Comparison of ENCODE assay signal across 23 cellular contexts in the genomic region with DNA sequence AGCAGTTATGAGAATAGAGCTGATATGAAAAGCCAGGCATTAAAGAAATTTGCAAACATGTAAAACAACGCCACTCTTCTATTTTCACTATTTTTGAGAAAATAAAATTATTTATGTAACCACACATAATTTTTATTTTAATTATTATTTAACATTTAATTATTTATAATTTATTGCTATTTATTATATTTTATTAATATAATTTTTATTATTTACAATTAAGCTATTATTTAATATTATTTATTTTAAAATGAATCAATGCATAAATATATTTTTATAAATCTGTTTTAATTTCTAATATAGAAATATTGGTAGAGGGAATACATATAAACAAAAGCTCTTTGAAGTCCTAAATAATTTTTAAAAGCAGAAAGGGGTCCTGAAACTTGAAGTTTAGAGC. TPM values are rescaled to one million over a fixed set of nuclear protein-coding genes. Genes with fewer than 3 reads are reported as not detected.
DNase-seq lines count a peak whose midpoint lies in the region; ATAC-seq, FAIRE-seq and TF ChIP-seq lines count a peak whose summit lies in the region.
"Had no signal": no experiment of that assay in that cellular context is flagged by ENCODE, and none has a peak within 500 bp of the region (broad histone marks: within the 10 kb centered on the region; RNA-seq: fewer than 3 reads in every experiment).

No MANE protein-coding gene starts in this region.

- no peak for ATAC-seq in gastroesophageal sphincter
- ATAC-seq in CD4-positive, alpha-beta T cell (ENCODE audit: poor library complexity) = no peak
- ATAC-seq in stimulated activated effector memory CD8-positive, alpha-beta T cell treated with anti-CD3 and anti-CD28 coated beads, Interleukin-12 subunit alpha, Interleukin-12 subunit beta, amount 100 ng/mL, for 72 hours = no peak
- ATAC-seq: GM23338, HCT116 had no signal

- H3K4me3 ChIP-seq in small intestine (ENCODE audit: low read depth in 1 of 2, low read length in 2 of 2) = no peak overlapping the region
- H3K4me3 ChIP-seq in gastroesophageal sphincter = no peak overlapping the region
- H3K4me3 ChIP-seq: BLaER1 treated with 17β-estradiol and CSF1 and Interleukin-3, amounts not matched to agents 10 nM and 100 nM; GM23338 had no signal

- 97 to 100% (median 98%) methylated on average over 1 of the region's 1 CpG for WGBS in small intestine, 3 donors
- 94% methylated on average over 1 of the region's 1 CpG for WGBS in gastroesophageal sphincter (ENCODE audit: low coverage in 1 of 2), 2 donors

- H3K9me3 ChIP-seq in small intestine (ENCODE audit: control insufficient read depth, low read depth) (no peaks in the 10 kb centered on the region), gastroesophageal sphincter (no peaks in the 10 kb centered on the region)
- H3K9me3 ChIP-seq in CD4-positive, alpha-beta T cell (ENCODE audit: control insufficient read depth, low read length) = no peaks in the 10 kb centered on the region
- H3K9me3 ChIP-seq: BE2C; BLaER1 treated with 17β-estradiol and CSF1 and Interleukin-3, amounts not matched to agents 10 nM and 100 nM had no signal

- FAIRE-seq in RCC 7860 (lab: Jason Lieb, UNC) (peak; percentile 73), colon (lab: Jason Lieb, UNC) (peak; percentile 41), frontal cortex (lab: Jason Lieb, UNC) (peak; percentile 94), small intestine (lab: Jason Lieb, UNC) (peak; percentile 89)
- FAIRE-seq: GM12891, GM18507 had no signal

- H3K4me1 ChIP-seq in small intestine (ENCODE audit: control insufficient read depth in 2 of 2, insufficient read depth in 1 of 2, low read depth in 1 of 2, low read length in 1 of 2) (no peaks in the 10 kb centered on the region), gastroesophageal sphincter (no peaks in the 10 kb centered on the region)
- H3K4me1 ChIP-seq: BE2C; BLaER1 treated with 17β-estradiol and CSF1 and Interleukin-3, amounts not matched to agents 10 nM and 100 nM had no signal

- H3K4me3 Mint-ChIP-seq in CD4-positive, alpha-beta T cell = no peak overlapping the region
- H3K4me3 Mint-ChIP-seq in stimulated activated effector memory CD8-positive, alpha-beta T cell treated with anti-CD3 and anti-CD28 coated beads, Interleukin-12 subunit alpha, Interleukin-12 subunit beta, amount 100 ng/mL, for 72 hours = no peak overlapping the region
- H3K4me3 Mint-ChIP-seq: CD14-positive monocyte; CD4-positive, alpha-beta memory T cell; GM23338; H9 had no signal

- no peak for TF ChIP-seq POLR2A in gastroesophageal sphincter (IDR thresholded peaks at IDR 0.05)

- no peak overlapping the region for H3K27ac Mint-ChIP-seq in CD4-positive, alpha-beta T cell
- no peak overlapping the region for H3K27ac Mint-ChIP-seq in stimulated activated effector memory CD8-positive, alpha-beta T cell treated with anti-CD3 and anti-CD28 coated beads, Interleukin-12 subunit alpha, Interleukin-12 subunit beta, amount 100 ng/mL, for 72 hours
- H3K27ac Mint-ChIP-seq: CD4-positive, alpha-beta memory T cell; GM23338; H9 had no signal

- no peaks in the 10 kb centered on the region for H3K27me3 Mint-ChIP-seq in CD4-positive, alpha-beta T cell
- H3K27me3 Mint-ChIP-seq: CD4-positive, alpha-beta memory T cell had no signal

- CTCF ChIA-PET in CD4-positive, alpha-beta T cell (lab: Charles Lee) = interaction anchor here (1.7 kb wide), 1 partner anchor 13 kb away, joined by 5 read pairs; no protein-coding TSS in a partner anchor

- no peak for DNase-seq in RCC 7860 (ENCODE audit: low spot score)
- DNase-seq in frontal cortex (ENCODE audit: low spot score in 2 of 2) = no peak
- DNase-seq in small intestine = no peak
- no peak for DNase-seq in CD4-positive, alpha-beta T cell
- no peak for DNase-seq in stimulated activated effector memory CD8-positive, alpha-beta T cell treated with anti-CD3 and anti-CD28 coated beads, Interleukin-12 subunit alpha, Interleukin-12 subunit beta, amount 100 ng/mL, for 72 hours (ENCODE audit: low spot score in 2 of 2)
- DNase-seq in SW 1271 (lab: John Stamatoyannopoulos, UW) = no peak
- DNase-seq: AML-193; BE2C; Calu3; CD4-positive, alpha-beta memory T cell; COR-L47; DMS53; DND-41; GDM1; H9 had no signal

- POLR2A ChIA-PET in CD4-positive, alpha-beta T cell (lab: Charles Lee) = interaction anchor here (0.7 kb wide), 1 partner anchor 38 kb away, joined by 3 read pairs; no protein-coding TSS in a partner anchor

- no peaks in the 10 kb centered on the region for H3K36me3 Mint-ChIP-seq in CD4-positive, alpha-beta T cell (ENCODE audit: low read depth)
- peaks cover 12% of the 10 kb centered on the region for H3K36me3 Mint-ChIP-seq in stimulated activated effector memory CD8-positive, alpha-beta T cell treated with anti-CD3 and anti-CD28 coated beads, Interleukin-12 subunit alpha, Interleukin-12 subunit beta, amount 100 ng/mL, for 72 hours
- H3K36me3 Mint-ChIP-seq: CD4-positive, alpha-beta memory T cell had no signal

- no peaks in the 10 kb centered on the region for H3K9me3 Mint-ChIP-seq in CD4-positive, alpha-beta T cell
- H3K9me3 Mint-ChIP-seq in stimulated activated effector memory CD8-positive, alpha-beta T cell treated with anti-CD3 and anti-CD28 coated beads, Interleukin-12 subunit alpha, Interleukin-12 subunit beta, amount 100 ng/mL, for 72 hours = no peaks in the 10 kb centered on the region
- H3K9me3 Mint-ChIP-seq: CD14-positive monocyte; CD4-positive, alpha-beta memory T cell; GM23338; H9 had no signal

- no peak overlapping the region for H3K27ac ChIP-seq in small intestine (ENCODE audit: low read depth in 1 of 2, low read length in 1 of 2)
- no peak overlapping the region for H3K27ac ChIP-seq in gastroesophageal sphincter
- no peak overlapping the region for H3K27ac ChIP-seq in CD4-positive, alpha-beta T cell (ENCODE audit: low read depth, low read length)
- H3K27ac ChIP-seq: BLaER1 treated with 17β-estradiol and CSF1 and Interleukin-3, amounts not matched to agents 10 nM and 100 nM had no signal

- H3K27me3 ChIP-seq in small intestine (ENCODE audit: control insufficient read depth in 2 of 2, insufficient read depth in 2 of 2, low read length in 2 of 2) (no peaks in the 10 kb centered on the region), gastroesophageal sphincter (no peaks in the 10 kb centered on the region)
- no peaks in the 10 kb centered on the region for H3K27me3 ChIP-seq in CD4-positive, alpha-beta T cell (ENCODE audit: control insufficient read depth, insufficient read depth, low read length)
- H3K27me3 ChIP-seq: BE2C; BLaER1 treated with 17β-estradiol and CSF1 and Interleukin-3, amounts not matched to agents 10 nM and 100 nM had no signal

- TF ChIP-seq EP300 in gastroesophageal sphincter (IDR thresholded peaks at IDR 0.05) = no peak

- intact Hi-C loops in CD4-positive, alpha-beta T cell (cut with DNase I, micrococcal nuclease) = no loop called here

- no peak for TF ChIP-seq CTCF in gastroesophageal sphincter (IDR thresholded peaks at IDR 0.05)
- TF ChIP-seq CTCF in CD4-positive, alpha-beta T cell (IDR thresholded peaks at IDR 0.05) = no peak

- H3K4me1 Mint-ChIP-seq in CD4-positive, alpha-beta T cell (ENCODE audit: low read depth) = no peaks in the 10 kb centered on the region
- no peaks in the 10 kb centered on the region for H3K4me1 Mint-ChIP-seq in stimulated activated effector memory CD8-positive, alpha-beta T cell treated with anti-CD3 and anti-CD28 coated beads, Interleukin-12 subunit alpha, Interleukin-12 subunit beta, amount 100 ng/mL, for 72 hours
- H3K4me1 Mint-ChIP-seq: CD14-positive monocyte; CD4-positive, alpha-beta memory T cell; GM23338; H9 had no signal

- no peaks in the 10 kb centered on the region for H3K36me3 ChIP-seq in small intestine (ENCODE audit: control insufficient read depth in 2 of 2, insufficient read depth in 2 of 2, low read length in 2 of 2)
- no peaks in the 10 kb centered on the region for H3K36me3 ChIP-seq in gastroesophageal sphincter
- H3K36me3 ChIP-seq: BE2C had no signal

RNA-seq across cellular contexts. Expression of gene KIF18A, which starts 36.7 kb away (rescaled TPM):
- 4.9 TPM for total RNA-seq in frontal cortex
- polyA plus RNA-seq in small intestine = 1 to 10 TPM in 1 of 3 donors, under 1 TPM in 1, not detected in 1; 0.22 to 3.9 TPM
- under 1 TPM in 3 of 4 donors, not detected in 1; 0.15 to 0.81 (median 0.59) TPM for total RNA-seq in gastroesophageal sphincter
- total RNA-seq in CD4-positive, alpha-beta T cell = 1 to 10 TPM; 3.4 to 5.3 TPM

RNA-seq across cellular contexts. Expression of gene METTL15, which starts 36.9 kb away (rescaled TPM):
- total RNA-seq in frontal cortex (19.2 TPM), gastroesophageal sphincter (10 to 100 TPM in 1 of 4 donors, 1 to 10 TPM in 3; 7.8 to 20.5 (median 8.2) TPM)
- 1 to 10 TPM; 2.4 to 5.6 (median 4.0) TPM for polyA plus RNA-seq in small intestine
- total RNA-seq in CD4-positive, alpha-beta T cell = 1 to 10 TPM; 3.5 to 4.4 TPM
